ENCODE assay signal across 10 cellular contexts in genomic region chr1:112699425-112700144, GRCh38. TPM values are rescaled to one million over a fixed set of nuclear protein-coding genes. Genes with fewer than 3 reads are reported as not detected.
A peak's percentile ranks its signal among the peaks of the same experiment; 100 is the strongest.
DNase-seq lines count a peak whose midpoint lies in the region; TF ChIP-seq lines count a peak whose summit lies in the region.
"Had no signal": no experiment of that assay in that cellular context is flagged by ENCODE, and none has a peak within 500 bp of the region (broad histone marks: within the 10 kb centered on the region; RNA-seq: fewer than 3 reads in every experiment).

No MANE protein-coding gene starts in this region.

- CTCF ChIA-PET in A673 (lab: Charles Lee), result interaction anchor here (0.6 to 1.2 kb wide), 3 partner anchors 17 to 330 kb away, joined by 3 to 4 read pairs (median 4); no protein-coding TSS in a partner anchor

- H3K4me1 ChIP-seq in A673 (ENCODE audit: insufficient read depth, low read length, poor library complexity, severe bottlenecking) (peaks cover 27% of the 10 kb centered on the region), duodenal mucosa (ENCODE audit: control insufficient read depth in 1 of 2, insufficient read depth in 2 of 2, low read length in 2 of 2) (peaks cover 50 to 64% of the 10 kb centered on the region in 2 donors), parathyroid adenoma (peaks cover 44% of the 10 kb centered on the region)

- no peaks in the 10 kb centered on the region for H3K9me3 Mint-ChIP-seq in IgD-negative memory B cell

- H3K4me3 Mint-ChIP-seq in IgD-negative memory B cell, result peak overlapping the region in 2 of 4 donors; percentile 39 to 84

- peaks cover 1% of the 10 kb centered on the region for H3K36me3 Mint-ChIP-seq in IgD-negative memory B cell

- H3K27me3 ChIP-seq in A673 (replicated peaks; ENCODE audit: insufficient read depth, low read depth, low read length, poor library complexity), result no peaks in the 10 kb centered on the region
- no peaks in the 10 kb centered on the region for H3K27me3 ChIP-seq in duodenal mucosa (ENCODE audit: control insufficient read depth in 1 of 2, insufficient read depth in 2 of 2, low read length in 2 of 2)
- H3K27me3 ChIP-seq in parathyroid adenoma (ENCODE audit: control insufficient read depth, insufficient read depth, low read length), result no peaks in the 10 kb centered on the region

- BruUV-seq in A673 (replicated peaks; lab: Mats Ljungman, UMichigan), result no TSS peak

- peak overlapping the region; percentile 40 for H3K4me2 ChIP-seq in parathyroid adenoma (ENCODE audit: low read length)

- H3K27me3 Mint-ChIP-seq in IgD-negative memory B cell, result no peaks in the 10 kb centered on the region

- H3K4me3 ChIP-seq in A673 (ENCODE audit: low read depth, low read length, poor library complexity, severe bottlenecking) (no peak overlapping the region), duodenal mucosa (ENCODE audit: low read depth in 1 of 2, low read length in 2 of 2) (peak overlapping the region; percentile 20 to 28), parathyroid adenoma (ENCODE audit: low read depth, low read length) (no peak overlapping the region)

- H3K9ac ChIP-seq in duodenal mucosa (ENCODE audit: low read depth in 1 of 2, low read length in 2 of 2), result peak overlapping the region; percentile 27 to 54
- H3K9ac ChIP-seq in parathyroid adenoma, result no peak overlapping the region

- H3K79me2 ChIP-seq in parathyroid adenoma, result no peaks in the 10 kb centered on the region

- DNase-seq in A673 (ENCODE audit: low spot score) (no peak), SW 1271 (lab: John Stamatoyannopoulos, UW) (no peak), GF-D8 (lab: John Stamatoyannopoulos, UW) (no peak), NCI-H2081 (lab: John Stamatoyannopoulos, UW) (no peak)
- DNase-seq in stimulated activated CD4-positive, alpha-beta T cell treated with anti-CD3 and anti-CD28 coated beads, Interleukin-12 subunit alpha, Interleukin-12 subunit beta, amount 100 ng/mL, for 4 hours, result no peak
- DNase-seq: activated CD4-positive, CD25-positive, alpha-beta regulatory T cell treated with anti-CD3 and anti-CD28 coated beads, Interleukin-2, amount 50 U/mL, for 72 hours; NCI-H2171 treated with DMSO at 0.1 percent for 48 hours had no signal

- intact Hi-C loops in A673 (cut with micrococcal nuclease; ENCODE audit: unreplicated experiment), result no loop called here

- H3K36me3 ChIP-seq in A673 (ENCODE audit: insufficient read depth, low read length, poor library complexity, severe bottlenecking), result peaks cover 48% of the 10 kb centered on the region
- H3K36me3 ChIP-seq in duodenal mucosa (ENCODE audit: control insufficient read depth in 1 of 2, insufficient read depth in 2 of 2, low read length in 2 of 2), result peaks cover 31 to 53% of the 10 kb centered on the region in 2 donors
- H3K36me3 ChIP-seq in parathyroid adenoma (ENCODE audit: control insufficient read depth, insufficient read depth, low read length), result no peaks in the 10 kb centered on the region

- no peak overlapping the region for H2AFZ ChIP-seq in parathyroid adenoma

- H3K27ac ChIP-seq in A673 (ENCODE audit: low read depth, low read length, poor library complexity, severe bottlenecking), result peak overlapping the region; percentile 78
- H3K27ac ChIP-seq in duodenal mucosa (ENCODE audit: low read depth, low read length), result peak overlapping the region; percentile 85
- H3K27ac ChIP-seq in parathyroid adenoma, result peak overlapping the region; percentile 98

- H3K4me1 Mint-ChIP-seq in IgD-negative memory B cell, result peaks cover 37 to 47% (median 39%) of the 10 kb centered on the region in 3 donors

- H3K27ac Mint-ChIP-seq in IgD-negative memory B cell, result peak overlapping the region; percentile 50 to 89 (median 78)

- POLR2A ChIA-PET in A673 (lab: Charles Lee; ENCODE audit: low non-redundant PET), result no interaction called here

- H3K9me3 ChIP-seq in A673 (ENCODE audit: low read depth, low read length, poor library complexity, severe bottlenecking), result no peaks in the 10 kb centered on the region
- H3K9me3 ChIP-seq in duodenal mucosa (ENCODE audit: control insufficient read depth in 1 of 2, low read length in 2 of 2), result no peaks in the 10 kb centered on the region
- no peaks in the 10 kb centered on the region for H3K9me3 ChIP-seq in parathyroid adenoma (ENCODE audit: control insufficient read depth, low read length)

- TF ChIP-seq CTCF in A673 (conservative IDR thresholded peaks at IDR 0.05; ENCODE audit: low read depth, low read length) (no peak), parathyroid adenoma (IDR thresholded peaks at IDR 0.05) (no peak)

RNA-seq across cellular contexts. Expression of gene RHOC, which starts 7.3 kb away (rescaled TPM):
- 54.3 and 62.5 TPM in 2 replicates for total RNA-seq in A673 (2021)
- 41.8 TPM for polyA plus RNA-seq in IgD-negative memory B cell

RNA-seq across cellular contexts. Expression of gene PPM1J, which starts 15.5 kb away (rescaled TPM):
- total RNA-seq in A673 (2021), result 0.28 and 0.52 TPM in 2 replicates
- polyA plus RNA-seq in IgD-negative memory B cell, result 1.4 TPM

RNA-seq across cellular contexts. Expression of gene MOV10, which starts 25.1 kb away (rescaled TPM):
- 87.1 and 114 TPM in 2 replicates for total RNA-seq in A673 (2021)
- 5.6 TPM for polyA plus RNA-seq in IgD-negative memory B cell

Comparison
In these comparisons a context has a peak if more than half of its experiments do, and no peak if none do; other contexts are left out.
1. H3K4me3 ChIP-seq: peak in duodenal mucosa (2 of 2); none in A673 (single experiment) and parathyroid adenoma (single experiment).
2. Peak in every context shown above with its lines, with median percentiles within 50 percentile points of each other: H3K27ac ChIP-seq.